8 cellular contexts compared by ENCODE assay signal in genomic region chr9:36485647-36486453, GRCh38.
DNase-seq lines count a peak whose midpoint lies in the region; ATAC-seq lines count a peak whose summit lies in the region.

No MANE protein-coding gene starts in this region.

- intact Hi-C loops in dendritic cell treated with granulocyte-macrophage colony-stimulating factor and Interleukin-4, amounts not matched to agents 40 ng/mL and 50 ng/mL, for 4 days (cut with micrococcal nuclease), result loop anchor here (2.0 to 5.0 kb wide), 2 partner anchors 85 to 86 kb away; partner anchors contain the start of genes MELK and RNF38

- no peaks in the 10 kb centered on the region for H3K9me3 Mint-ChIP-seq in dendritic cell treated with granulocyte-macrophage colony-stimulating factor and Interleukin-4, amounts not matched to agents 40 ng/mL and 50 ng/mL, for 4 days

- peaks cover 10% of the 10 kb centered on the region for H3K36me3 Mint-ChIP-seq in dendritic cell treated with granulocyte-macrophage colony-stimulating factor and Interleukin-4, amounts not matched to agents 40 ng/mL and 50 ng/mL, for 4 days (ENCODE audit: low read depth)

- H3K4me3 Mint-ChIP-seq in dendritic cell treated with granulocyte-macrophage colony-stimulating factor and Interleukin-4, amounts not matched to agents 40 ng/mL and 50 ng/mL, for 4 days, result peak overlapping the region; percentile 78

- DNase-seq in NCI-H69 (lab: John Stamatoyannopoulos, UW) (peak; percentile 63), myocyte (ENCODE audit: low read depth) (peak; percentile 15), T-helper 9 cell (no peak), NCI-H1105 treated with DMSO at 0.1 percent for 48 hours (lab: John Stamatoyannopoulos, UW) (no peak)

- H3K27me3 Mint-ChIP-seq in dendritic cell treated with granulocyte-macrophage colony-stimulating factor and Interleukin-4, amounts not matched to agents 40 ng/mL and 50 ng/mL, for 4 days, result peaks cover 6% of the 10 kb centered on the region

- peak overlapping the region; percentile 91 for H3K27ac Mint-ChIP-seq in dendritic cell treated with granulocyte-macrophage colony-stimulating factor and Interleukin-4, amounts not matched to agents 40 ng/mL and 50 ng/mL, for 4 days

- peak overlapping the region; percentile 82 for H3K4me3 ChIP-seq in GM08714 (ENCODE audit: low read length)

- ATAC-seq in GM18511 (IDR thresholded peaks at IDR 0.05; ENCODE audit: unreplicated experiment), result no peak
- ATAC-seq in GM21786 (IDR thresholded peaks at IDR 0.05; ENCODE audit: unreplicated experiment), result no peak

- H3K4me1 Mint-ChIP-seq in dendritic cell treated with granulocyte-macrophage colony-stimulating factor and Interleukin-4, amounts not matched to agents 40 ng/mL and 50 ng/mL, for 4 days (ENCODE audit: low read depth), result peaks cover 50% of the 10 kb centered on the region

Comparison
In these comparisons a context has a peak if more than half of its experiments do, and no peak if none do; other contexts are left out.
1. DNase-seq: peak in NCI-H69 (single experiment) and myocyte (single experiment); none in T-helper 9 cell (single experiment) and NCI-H1105 treated with DMSO at 0.1 percent for 48 hours (single experiment).